In the genomic region with DNA sequence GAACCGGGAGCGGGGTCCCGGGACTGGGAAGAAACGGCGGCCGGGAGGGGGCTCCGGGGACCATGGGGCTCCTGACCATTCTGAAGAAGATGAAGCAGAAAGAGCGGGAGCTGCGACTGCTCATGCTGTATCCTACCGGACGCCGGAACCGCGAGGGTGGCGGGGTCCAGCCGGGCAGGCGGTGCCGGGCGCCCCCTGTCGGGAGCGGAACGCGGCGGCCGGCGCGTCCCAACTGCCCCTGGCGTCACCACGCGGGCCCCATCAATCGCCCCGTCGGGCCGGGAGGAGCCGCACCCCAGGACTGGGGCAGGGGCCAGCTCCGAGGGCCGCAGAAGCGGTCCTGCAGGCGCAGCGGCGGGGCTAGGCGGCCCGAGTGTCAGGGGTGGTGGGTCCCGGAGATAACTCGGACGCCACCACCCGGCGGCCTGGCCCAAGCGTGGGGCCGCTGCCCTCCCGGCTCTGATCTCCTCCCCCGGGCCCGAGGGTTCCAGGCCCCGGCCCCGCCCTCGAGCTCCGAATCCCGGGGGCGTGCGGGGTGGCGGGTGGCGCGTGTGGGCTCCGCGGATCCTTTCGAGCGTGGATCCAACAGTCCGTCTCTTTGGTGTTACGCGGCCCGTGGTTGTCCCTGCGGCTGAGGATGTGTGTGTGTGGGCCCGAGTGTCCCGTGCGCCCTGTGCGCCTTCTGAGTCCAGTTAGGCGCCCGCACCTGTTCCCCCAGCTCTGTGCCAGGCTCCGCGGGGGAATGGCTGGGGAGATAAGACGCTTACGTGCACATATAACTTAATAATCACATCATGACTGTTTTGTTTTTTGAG, we compare ENCODE assay signal across 8 cellular contexts. TPM values are rescaled to one million over a fixed set of nuclear protein-coding genes. Genes with fewer than 3 reads are reported as not detected.
DNase-seq lines count a peak whose midpoint lies in the region; ATAC-seq and TF ChIP-seq lines count a peak whose summit lies in the region.

TSS of gene ARL2 (plus strand) at position 15 of the 815 bp plus-strand sequence. CDS start at position 63, 48 bp downstream.

- TF ChIP-seq POLR2A in GM18951 (IDR thresholded peaks at IDR 0.05; ENCODE audit: extremely low read depth, insufficient read depth, insufficient read length): peak; percentile 60

- DNase-seq in CD4-positive, alpha-beta memory T cell: peak in 1 of 5 donors; percentile 37
- DNase-seq in SHP77 treated with DMSO at 0.1 percent for 48 hours (lab: John Stamatoyannopoulos, UW): peak; percentile 1
- no peak for DNase-seq in iPS DF 6.9 (ENCODE audit: low read depth, low spot score)
- peak; percentile 2 to 62 for DNase-seq in stimulated activated CD4-positive, alpha-beta T cell treated with anti-CD3 and anti-CD28 coated beads, Interleukin-1b, Interleukin-23, amount 100 ng/mL, for 1 hour (ENCODE audit: low read depth in 2 of 2)
- DNase-seq in MV-4-11 (lab: John Stamatoyannopoulos, UW): no peak

- intact Hi-C loops in CD4-positive, alpha-beta memory T cell (cut with micrococcal nuclease): loop anchor here (1.0 to 5.0 kb wide), 4 partner anchors 13 to 227 kb away; partner anchors contain the start of gene SNX15

- no peaks in the 10 kb centered on the region for H3K27me3 Mint-ChIP-seq in CD4-positive, alpha-beta memory T cell

- no CpG with 5 or more reads among the region's 82 CpGs for WGBS in iPS DF 6.9 (ENCODE audit: insufficient coverage, insufficient read length)

- H3K9me3 ChIP-seq in CD4-positive, alpha-beta memory T cell (ENCODE audit: control insufficient read depth in 1 of 2, low read length in 2 of 2): no peaks in the 10 kb centered on the region
- no peaks in the 10 kb centered on the region for H3K9me3 ChIP-seq in iPS DF 6.9 (ENCODE audit: control insufficient read depth, insufficient read depth, low read length)

- peak within 1 kb of the TSS; percentile 98 for H3K27ac ChIP-seq in CD4-positive, alpha-beta memory T cell (ENCODE audit: low read depth, low read length)
- H3K27ac ChIP-seq in angular gyrus (ENCODE audit: low read depth, low read length) (peak within 1 kb of the TSS; percentile 98), iPS DF 6.9 (ENCODE audit: low read length) (no peak within 1 kb of the TSS)

- in situ Hi-C loops in GM18951 (cut with MboI; ENCODE audit: low sequenced_read_pairs, unreplicated experiment): no loop called here

- peaks cover 6% of the 10 kb centered on the region for H3K36me3 ChIP-seq in CD4-positive, alpha-beta memory T cell (ENCODE audit: insufficient read depth, low read length)
- peaks cover 8% of the 10 kb centered on the region for H3K36me3 ChIP-seq in iPS DF 6.9 (ENCODE audit: control insufficient read depth, insufficient read depth, low read length)

- no peaks in the 10 kb centered on the region for H3K9me3 Mint-ChIP-seq in CD4-positive, alpha-beta memory T cell

- CTCF ChIA-PET in CD4-positive, alpha-beta memory T cell (lab: Charles Lee; ENCODE audit: partially characterized antibody): interaction anchor here (0.8 to 7.1 kb wide), 21 partner anchors 9 to 579 kb away, joined by 3 to 65 read pairs (median 4); partner anchors contain the start of genes BATF2, CDC42BPG, CDCA5 and FAU

- no peaks in the 10 kb centered on the region for H3K27me3 ChIP-seq in CD4-positive, alpha-beta memory T cell (ENCODE audit: insufficient read depth, low read length)
- no peaks in the 10 kb centered on the region for H3K27me3 ChIP-seq in iPS DF 6.9 (ENCODE audit: control insufficient read depth, insufficient read depth, low read length)

- peaks cover 13 to 28% (median 23%) of the 10 kb centered on the region in 4 donors for H3K4me1 Mint-ChIP-seq in CD4-positive, alpha-beta memory T cell

- ATAC-seq in HG03108 (IDR thresholded peaks at IDR 0.05; ENCODE audit: unreplicated experiment): peak; percentile 64

- H3K36me3 Mint-ChIP-seq in CD4-positive, alpha-beta memory T cell: peaks cover 0 to 5% of the 10 kb centered on the region in 2 donors

- H3K4me3 Mint-ChIP-seq in CD4-positive, alpha-beta memory T cell: peak within 1 kb of the TSS; percentile 89 to 97 (median 92)

- H3K4me3 ChIP-seq in CD4-positive, alpha-beta memory T cell (ENCODE audit: low read length in 2 of 2): peak within 1 kb of the TSS; percentile 90 to 97
- peak within 1 kb of the TSS; percentile 54; the same call in 1 of the 2 replicates for H3K4me3 ChIP-seq in iPS DF 6.9 (ENCODE audit: low read length)

- H3K27ac Mint-ChIP-seq in CD4-positive, alpha-beta memory T cell: peak within 1 kb of the TSS; percentile 95 to 98 (median 97)

- H3K4me1 ChIP-seq in CD4-positive, alpha-beta memory T cell (ENCODE audit: insufficient read depth, low read length): peaks cover 23% of the 10 kb centered on the region
- H3K4me1 ChIP-seq in iPS DF 6.9 (ENCODE audit: control insufficient read depth, insufficient read depth, low read length): no peaks in the 10 kb centered on the region; the same call in 1 of the 2 replicates

- POLR2A ChIA-PET in CD4-positive, alpha-beta memory T cell (lab: Charles Lee; ENCODE audit: partially characterized antibody): interaction anchor here (0.6 to 3.3 kb wide), 30 partner anchors 11 to 1358 kb away, joined by 3 to 21 read pairs (median 4); partner anchors contain the start of genes CAPN1, CDC42BPG, FAU and MAJIN

RNA-seq across cellular contexts. Expression of gene ARL2, which starts in this region (rescaled TPM):
- 10 to 100 TPM; 30.6 to 32.3 TPM for total RNA-seq in CD4-positive, alpha-beta memory T cell
- polyA plus RNA-seq in CD4-positive, alpha-beta memory T cell: 100 to 1,000 TPM in 1 of 2 donors, 10 to 100 TPM in 1; 83.5 to 114 TPM

Comparison
In these comparisons a context has a peak if more than half of its experiments do, and no peak if none do; other contexts are left out.
1. DNase-seq: peak in SHP77 treated with DMSO at 0.1 percent for 48 hours (single experiment) and stimulated activated CD4-positive, alpha-beta T cell treated with anti-CD3 and anti-CD28 coated beads, Interleukin-1b, Interleukin-23, amount 100 ng/mL, for 1 hour (2 of 2); none in iPS DF 6.9 (single experiment) and MV-4-11 (single experiment).